13 cellular contexts compared by ENCODE assay signal in the genomic region with DNA sequence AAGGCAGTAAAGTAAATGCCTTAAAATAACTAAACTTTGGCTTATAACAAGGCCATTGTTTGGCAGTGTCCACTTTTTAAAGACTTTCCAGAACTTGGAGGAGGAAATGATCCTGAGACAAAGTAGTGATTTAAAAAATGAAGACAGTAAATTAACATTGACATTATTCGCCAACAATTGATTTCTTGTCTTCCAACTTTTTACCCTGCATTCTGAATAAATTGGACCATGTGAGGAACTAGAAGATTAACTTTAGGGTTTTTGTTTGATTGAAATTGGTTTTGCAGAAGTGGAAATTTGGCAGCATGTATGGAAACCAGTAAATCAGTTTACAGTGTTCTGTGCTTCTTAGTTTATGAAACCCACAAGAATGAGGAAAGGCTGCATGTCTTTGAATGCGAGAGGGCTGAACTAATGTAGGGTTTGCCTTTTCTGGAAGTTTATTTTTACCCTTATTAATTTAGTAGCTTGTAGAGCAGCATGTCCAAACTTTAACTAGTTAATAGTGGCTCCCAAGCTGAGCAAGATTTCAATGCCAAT. TPM values are rescaled to one million over a fixed set of nuclear protein-coding genes. Genes with fewer than 3 reads are reported as not detected.
DNase-seq lines count a peak whose midpoint lies in the region; ATAC-seq and TF ChIP-seq lines count a peak whose summit lies in the region.
"Had no signal": no experiment of that assay in that cellular context is flagged by ENCODE, and none has a peak within 500 bp of the region (broad histone marks: within the 10 kb centered on the region; RNA-seq: fewer than 3 reads in every experiment).

No MANE protein-coding gene starts in this region.

- H3K27me3 ChIP-seq in mucosa of rectum (ENCODE audit: control insufficient read depth in 2 of 2, insufficient read depth in 2 of 2, low read length in 2 of 2) (no peaks in the 10 kb centered on the region), suprapubic skin (no peaks in the 10 kb centered on the region)

- H3K4me3 Mint-ChIP-seq in activated T-cell treated with anti-CD3 and anti-CD28 coated beads, Interleukin-2, amount 50 U/mL, for 24 hours = no peak overlapping the region
- no peak overlapping the region for H3K4me3 Mint-ChIP-seq in activated CD4-positive, alpha-beta memory T cell treated with anti-CD3 and anti-CD28 coated beads, Interleukin-2, amount 10 ng/mL, durations not matched to agents 7 days and 5 days

- H3K4me1 Mint-ChIP-seq in activated T-cell treated with anti-CD3 and anti-CD28 coated beads, Interleukin-2, amount 50 U/mL, for 24 hours (ENCODE audit: low read depth) = peaks cover 87% of the 10 kb centered on the region
- H3K4me1 Mint-ChIP-seq in activated CD4-positive, alpha-beta memory T cell treated with anti-CD3 and anti-CD28 coated beads, Interleukin-2, amount 10 ng/mL, durations not matched to agents 7 days and 5 days = peaks cover 63% of the 10 kb centered on the region

- H3K9ac ChIP-seq in mucosa of rectum (ENCODE audit: low read depth in 1 of 2, low read length in 2 of 2) = no peak overlapping the region

- DNase-seq in activated T-cell treated with anti-CD3 and anti-CD28 coated beads, Interleukin-2, amount 50 U/mL, for 24 hours = no peak
- DNase-seq in activated T-cell treated with anti-CD3 and anti-CD28 coated beads, Interleukin-2, amount 50 U/mL, for 48 hours = no peak
- DNase-seq in astrocyte of the hippocampus (ENCODE audit: low read depth, low spot score) (peak; percentile 67), suprapubic skin (ENCODE audit: low spot score in 2 of 2) (no peak)
- DNase-seq in activated CD4-positive, alpha-beta memory T cell treated with anti-CD3 and anti-CD28 coated beads, Interleukin-2, amount 10 ng/mL, durations not matched to agents 7 days and 5 days = no peak
- DNase-seq: Calu3; cortex of kidney; PC-9; stimulated activated CD4-positive, alpha-beta T cell treated with anti-CD3 and anti-CD28 coated beads, Interleukin-12 subunit alpha, Interleukin-12 subunit beta, amount 100 ng/mL, for 4 hours had no signal

- peaks cover 1% of the 10 kb centered on the region for H3K36me3 Mint-ChIP-seq in activated T-cell treated with anti-CD3 and anti-CD28 coated beads, Interleukin-2, amount 50 U/mL, for 24 hours (ENCODE audit: low read depth)
- peaks cover 5% of the 10 kb centered on the region for H3K36me3 Mint-ChIP-seq in activated CD4-positive, alpha-beta memory T cell treated with anti-CD3 and anti-CD28 coated beads, Interleukin-2, amount 10 ng/mL, durations not matched to agents 7 days and 5 days (ENCODE audit: low read depth)

- no peak for TF ChIP-seq CTCF in suprapubic skin (IDR thresholded peaks at IDR 0.05)

- H3K27ac Mint-ChIP-seq in activated T-cell treated with anti-CD3 and anti-CD28 coated beads, Interleukin-2, amount 50 U/mL, for 24 hours = peak overlapping the region; percentile 35
- no peak overlapping the region for H3K27ac Mint-ChIP-seq in activated CD4-positive, alpha-beta memory T cell treated with anti-CD3 and anti-CD28 coated beads, Interleukin-2, amount 10 ng/mL, durations not matched to agents 7 days and 5 days

- CTCF ChIA-PET in activated CD4-positive, alpha-beta memory T cell treated with anti-CD3 and anti-CD28 coated beads, Interleukin-2, amount 10 ng/mL, durations not matched to agents 7 days and 5 days (lab: Charles Lee) = no interaction called here

- H3K27me3 Mint-ChIP-seq in activated T-cell treated with anti-CD3 and anti-CD28 coated beads, Interleukin-2, amount 50 U/mL, for 24 hours = no peaks in the 10 kb centered on the region
- no peaks in the 10 kb centered on the region for H3K27me3 Mint-ChIP-seq in activated CD4-positive, alpha-beta memory T cell treated with anti-CD3 and anti-CD28 coated beads, Interleukin-2, amount 10 ng/mL, durations not matched to agents 7 days and 5 days

- H3K9me3 ChIP-seq in mucosa of rectum (ENCODE audit: control insufficient read depth in 2 of 2, low read length in 2 of 2) (no peaks in the 10 kb centered on the region), suprapubic skin (no peaks in the 10 kb centered on the region)

- no peak for TF ChIP-seq EP300 in suprapubic skin (IDR thresholded peaks at IDR 0.05)

- POLR2A ChIA-PET in activated CD4-positive, alpha-beta memory T cell treated with anti-CD3 and anti-CD28 coated beads, Interleukin-2, amount 10 ng/mL, durations not matched to agents 7 days and 5 days (lab: Charles Lee) = interaction anchor here (1.5 to 2.6 kb wide), 2 partner anchors 10 to 20 kb away, joined by 4 to 10 read pairs; no protein-coding TSS in a partner anchor

- TF ChIP-seq POLR2A in suprapubic skin (IDR thresholded peaks at IDR 0.05) = no peak

- ATAC-seq in GM19455 (IDR thresholded peaks at IDR 0.05; ENCODE audit: unreplicated experiment) = no peak
- ATAC-seq in GM18511 (IDR thresholded peaks at IDR 0.05; ENCODE audit: unreplicated experiment) = no peak
- ATAC-seq: activated naive CD4-positive, alpha-beta T cell treated with anti-CD3 and anti-CD28 coated beads, Interleukin-2, amount 50 U/mL, for 72 hours had no signal

- no peaks in the 10 kb centered on the region for H3K36me3 ChIP-seq in mucosa of rectum (ENCODE audit: control insufficient read depth in 2 of 2, insufficient read depth in 2 of 2, low read length in 2 of 2)
- no peaks in the 10 kb centered on the region for H3K36me3 ChIP-seq in suprapubic skin

- H3K27ac ChIP-seq in mucosa of rectum (ENCODE audit: low read depth in 2 of 2, low read length in 2 of 2) = peak overlapping the region; percentile 28 to 42
- H3K27ac ChIP-seq in suprapubic skin = peak overlapping the region; percentile 72
- H3K27ac ChIP-seq: PC-9 had no signal

- H3K9me3 Mint-ChIP-seq in activated T-cell treated with anti-CD3 and anti-CD28 coated beads, Interleukin-2, amount 50 U/mL, for 24 hours = no peaks in the 10 kb centered on the region
- no peaks in the 10 kb centered on the region for H3K9me3 Mint-ChIP-seq in activated CD4-positive, alpha-beta memory T cell treated with anti-CD3 and anti-CD28 coated beads, Interleukin-2, amount 10 ng/mL, durations not matched to agents 7 days and 5 days
- H3K9me3 Mint-ChIP-seq: activated naive CD4-positive, alpha-beta T cell treated with anti-CD3 and anti-CD28 coated beads, Interleukin-2, amount 50 U/mL, for 72 hours had no signal

- H3K4me3 ChIP-seq in mucosa of rectum (ENCODE audit: low read length in 2 of 2) = no peak overlapping the region
- no peak overlapping the region for H3K4me3 ChIP-seq in suprapubic skin
- H3K4me3 ChIP-seq: PC-9 had no signal

- WGBS in suprapubic skin = 37% methylated on average over 2 of the region's 2 CpGs

- H3K4me1 ChIP-seq in mucosa of rectum (ENCODE audit: control insufficient read depth in 2 of 2, insufficient read depth in 2 of 2, low read length in 2 of 2) (peaks cover 9 to 12% of the 10 kb centered on the region in 2 donors), suprapubic skin (peaks cover 54% of the 10 kb centered on the region)

RNA-seq across cellular contexts. Expression of a gene that starts 50.3 kb away (rescaled TPM):
- total RNA-seq in suprapubic skin = 10 to 100 TPM; 10.1 to 31.6 (median 15.1) TPM
- total RNA-seq in activated CD4-positive, alpha-beta memory T cell treated with anti-CD3 and anti-CD28 coated beads, Interleukin-2, amount 10 ng/mL, durations not matched to agents 7 days and 5 days = 10 to 100 TPM; 19.1 to 22.4 TPM
